In the genomic region with DNA sequence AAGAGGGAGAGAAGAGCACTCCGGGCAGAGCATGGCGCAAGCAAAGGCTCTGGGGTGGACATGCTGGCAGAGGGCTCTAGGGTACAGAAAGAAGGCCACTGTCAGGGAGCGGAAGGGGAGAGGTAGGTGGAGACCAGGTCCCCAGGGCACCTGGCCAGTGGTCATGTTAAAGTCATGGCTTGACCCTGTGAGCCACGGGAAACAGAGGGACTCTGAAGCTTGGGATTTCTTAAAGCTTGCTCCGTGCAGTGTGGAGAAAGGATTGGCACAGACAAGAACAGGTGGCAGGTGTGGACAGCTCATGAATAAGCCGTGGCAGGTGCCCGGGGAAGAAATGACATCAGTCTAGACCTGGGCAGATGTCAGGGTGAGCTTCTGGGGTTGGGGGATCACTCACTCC, we compare ENCODE assay signal across 8 cellular contexts.
"Had no signal": no experiment of that assay in that cellular context is flagged by ENCODE, and none has a peak within 500 bp of the region (broad histone marks: within the 10 kb centered on the region; RNA-seq: fewer than 3 reads in every experiment).

No MANE protein-coding gene starts in this region.

- H3K4me3 Mint-ChIP-seq: GM23338, HFFc6 had no signal

- H3K4me3 ChIP-seq: GM23338, HAP-1 had no signal

- H3K36me3 ChIP-seq: HAP-1 had no signal

- H3K4me1 ChIP-seq: HAP-1 had no signal

- H2AFZ ChIP-seq: GM23338 had no signal

- H3K36me3 Mint-ChIP-seq: IgD-negative memory B cell had no signal

- H3K27me3 Mint-ChIP-seq: IgD-negative memory B cell had no signal

- ATAC-seq: GM23338, HCT116, HepG2 had no signal

- FAIRE-seq: HepG2 had no signal

- DNase-seq: H7, HFFc6 had no signal

- H3K27ac ChIP-seq: HL-60 had no signal

- H3K4me2 ChIP-seq: GM23338 had no signal

- H3K27ac Mint-ChIP-seq: GM23338, HFFc6, IgD-negative memory B cell had no signal

- H3K4me1 Mint-ChIP-seq: IgD-negative memory B cell had no signal

- H3K9me3 ChIP-seq: HAP-1 had no signal
